20 cellular contexts compared by ENCODE assay signal in genomic region chr14:79051711-79052094, GRCh38.
"Had no signal": no experiment of that assay in that cellular context is flagged by ENCODE, and none has a peak within 500 bp of the region (broad histone marks: within the 10 kb centered on the region; RNA-seq: fewer than 3 reads in every experiment).

No MANE protein-coding gene starts in this region.

- H3K4me3 Mint-ChIP-seq: dendritic cell treated with granulocyte-macrophage colony-stimulating factor and Interleukin-4, amounts not matched to agents 40 ng/mL and 50 ng/mL, for 4 days; effector memory CD8-positive, alpha-beta T cell; naive thymus-derived CD8-positive, alpha-beta T cell had no signal

- H3K27ac ChIP-seq: epithelial cell of prostate, hepatocyte, left ventricle myocardium inferior, lower lobe of right lung, neutrophil had no signal

- H3K4me2 ChIP-seq: hepatocyte, smooth muscle cell had no signal

- ATAC-seq: effector memory CD8-positive, alpha-beta T cell; left cardiac atrium; lower lobe of right lung; naive thymus-derived CD8-positive, alpha-beta T cell; right cardiac atrium; stimulated activated naive CD8-positive, alpha-beta T cell treated with anti-CD3 and anti-CD28 coated beads, Interleukin-15, Interleukin-2, amounts not matched to agents 100 U/mL and 50 U/mL, for 24 hours had no signal

- H3K27me3 Mint-ChIP-seq: effector memory CD8-positive, alpha-beta T cell had no signal

- H3K36me3 ChIP-seq: esophagus squamous epithelium, left ventricle myocardium inferior, lower lobe of right lung, neutrophil had no signal

- H2AFZ ChIP-seq: hepatocyte had no signal

- H3K4me1 Mint-ChIP-seq: naive thymus-derived CD8-positive, alpha-beta T cell had no signal

- H3K4me3 ChIP-seq: esophagus squamous epithelium, hepatocyte, left ventricle myocardium inferior, lower lobe of right lung, smooth muscle cell had no signal

- H3K79me2 ChIP-seq: hepatocyte had no signal

- H3K4me1 ChIP-seq: esophagus squamous epithelium, left ventricle myocardium inferior, lower lobe of right lung had no signal

- H3K9me3 Mint-ChIP-seq: dendritic cell treated with granulocyte-macrophage colony-stimulating factor and Interleukin-4, amounts not matched to agents 40 ng/mL and 50 ng/mL, for 4 days had no signal

- H3K36me3 Mint-ChIP-seq: naive thymus-derived CD8-positive, alpha-beta T cell had no signal

- H3K9me3 ChIP-seq: esophagus squamous epithelium, left ventricle myocardium inferior, lower lobe of right lung, neutrophil had no signal

- DNase-seq: cerebellar nuclear complex; effector memory CD8-positive, alpha-beta T cell; esophagus squamous epithelium; foreskin fibroblast; kidney; left cardiac atrium; left ventricle myocardium inferior; lower lobe of right lung; mesenchymal stem cell; midbrain; naive thymus-derived CD8-positive, alpha-beta T cell; right cardiac atrium; stimulated activated CD4-positive, alpha-beta T cell treated with anti-CD3 and anti-CD28 coated beads, Interleukin-2, amount 100 ng/mL, for 48 hours; stimulated activated naive CD8-positive, alpha-beta T cell treated with anti-CD3 and anti-CD28 coated beads, Interleukin-15, Interleukin-2, amounts not matched to agents 100 U/mL and 50 U/mL, for 24 hours; trophoblast cell had no signal

- H3K27me3 ChIP-seq: hepatocyte, neutrophil had no signal

- H3K27ac Mint-ChIP-seq: dendritic cell treated with granulocyte-macrophage colony-stimulating factor and Interleukin-4, amounts not matched to agents 40 ng/mL and 50 ng/mL, for 4 days; effector memory CD8-positive, alpha-beta T cell; naive thymus-derived CD8-positive, alpha-beta T cell had no signal
